8 cellular contexts compared by ENCODE assay signal in the genomic region with DNA sequence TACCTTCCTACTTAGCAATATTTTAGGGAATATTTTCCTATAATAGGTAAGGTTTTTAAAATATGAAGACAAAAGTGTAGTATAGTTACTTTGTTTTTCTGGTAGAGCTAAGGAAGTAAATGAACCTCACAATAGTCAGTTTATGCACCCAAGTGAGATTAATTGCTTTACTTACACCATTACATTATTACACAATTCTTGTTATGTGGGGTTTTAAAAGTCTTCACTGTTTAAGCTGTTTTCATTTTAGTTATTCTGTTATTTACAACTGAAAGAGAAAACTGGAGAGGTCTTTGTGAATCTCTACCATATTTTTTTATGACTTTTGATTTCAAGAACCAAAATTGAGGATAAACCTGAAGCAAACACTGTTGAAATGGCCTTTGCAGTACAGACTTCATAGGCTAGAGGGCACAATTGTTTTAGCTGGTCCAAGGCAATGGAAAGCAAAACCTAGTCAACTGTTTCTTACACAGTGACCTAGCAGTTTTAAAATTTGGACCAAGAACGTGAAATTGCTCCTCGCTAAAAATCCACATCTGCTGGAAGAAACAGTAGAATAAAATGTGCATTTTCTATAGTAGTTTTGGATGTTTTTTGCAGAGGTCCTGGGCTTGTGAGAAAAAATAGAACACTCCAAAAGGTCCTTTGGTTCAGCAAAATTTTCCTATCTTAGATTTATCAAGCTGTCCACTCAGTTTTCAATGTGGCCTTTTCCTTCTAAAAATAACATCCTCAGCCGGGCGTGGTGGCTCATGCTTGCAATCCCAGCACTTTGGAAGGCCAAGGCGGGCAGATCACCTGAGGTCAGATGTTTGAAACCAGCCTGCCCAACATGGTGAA.
DNase-seq lines count a peak whose midpoint lies in the region; ATAC-seq and TF ChIP-seq lines count a peak whose summit lies in the region.

No MANE protein-coding gene starts in this region.

- H3K36me3 ChIP-seq in PC-9 (ENCODE audit: low read depth) (no peaks in the 10 kb centered on the region), right lobe of liver (no peaks in the 10 kb centered on the region), tibial nerve (no peaks in the 10 kb centered on the region)

- peak overlapping the region; percentile 52 for H3K4me2 ChIP-seq in PC-9

- ATAC-seq in GM21381 (IDR thresholded peaks at IDR 0.05; ENCODE audit: unreplicated experiment), result peak; percentile 98
- peak; percentile 99 for ATAC-seq in HG03558 (IDR thresholded peaks at IDR 0.05; ENCODE audit: extremely low read depth, unreplicated experiment)
- peak; percentile 94 to 98 (median 96) for ATAC-seq in right lobe of liver

- H3K4me1 ChIP-seq in PC-9 (replicated peaks; ENCODE audit: insufficient read depth) (no peaks in the 10 kb centered on the region), right lobe of liver (peaks cover 0 to 4% (median 0%) of the 10 kb centered on the region in 4 donors), tibial nerve (peaks cover 0 to 7% (median 2%) of the 10 kb centered on the region in 4 donors)

- H3K79me2 ChIP-seq in PC-9 (ENCODE audit: low read depth), result no peaks in the 10 kb centered on the region

- TF ChIP-seq EP300 in tibial nerve (IDR thresholded peaks at IDR 0.05), result peak in 1 of 2 donors; percentile 65

- WGBS in right lobe of liver (ENCODE audit: insufficient coverage, low coverage, low lambda C conversion rate, missing lambda C conversion rate), result 12% methylated on average over 5 of the region's 5 CpGs
- 5 to 13% methylated on average over 5 of the region's 5 CpGs for WGBS in tibial nerve, 2 donors

- H4K20me1 ChIP-seq in PC-9 (ENCODE audit: insufficient read depth), result no peaks in the 10 kb centered on the region

- TF ChIP-seq CTCF in PC-9 (conservative IDR thresholded peaks at IDR 0.05) (peak; percentile 82), coronary artery (IDR thresholded peaks at IDR 0.05) (peak; percentile 79), right lobe of liver (IDR thresholded peaks at IDR 0.05) (peak; percentile 78 to 85 (median 80)), tibial nerve (IDR thresholded peaks at IDR 0.05) (peak; percentile 77 to 94 (median 82))

- H2AFZ ChIP-seq in PC-9, result no peak overlapping the region

- CTCF ChIA-PET in PC-9 (lab: Charles Lee), result no interaction called here

- H3K9me2 ChIP-seq in PC-9 (ENCODE audit: insufficient read depth), result no peaks in the 10 kb centered on the region

- H3K27ac ChIP-seq in PC-9 (no peak overlapping the region), coronary artery (peak overlapping the region; percentile 54 to 66), right lobe of liver (peak overlapping the region in 1 of 3 donors; percentile 35), tibial nerve (peak overlapping the region in 2 of 4 donors; percentile 64 to 74)

- H3K4me3 ChIP-seq in PC-9, result no peak overlapping the region
- H3K4me3 ChIP-seq in coronary artery, result peak overlapping the region; percentile 43
- H3K4me3 ChIP-seq in right lobe of liver, result no peak overlapping the region
- H3K4me3 ChIP-seq in tibial nerve, result peak overlapping the region in 2 of 4 donors; percentile 15 to 24

- no peaks in the 10 kb centered on the region for H3F3A ChIP-seq in PC-9 (ENCODE audit: insufficient read depth, low read depth)

- POLR2A ChIA-PET in PC-9 (lab: Charles Lee; ENCODE audit: unreplicated experiment), result no interaction called here

- DNase-seq in SIG-M5 treated with dmso at 0.1 percent for 504 hours (lab: John Stamatoyannopoulos, UW; ENCODE audit: unreplicated experiment), result peak; percentile 76
- DNase-seq in SIG-M5 (lab: John Stamatoyannopoulos, UW), result no peak
- DNase-seq in PC-9, result peak; percentile 33 to 47
- no peak for DNase-seq in coronary artery (ENCODE audit: low spot score)
- no peak for DNase-seq in right lobe of liver
- DNase-seq in tibial nerve (ENCODE audit: low spot score in 2 of 2), result peak in 1 of 2 donors; percentile 82

- no peaks in the 10 kb centered on the region for H3K9me3 ChIP-seq in PC-9 (ENCODE audit: insufficient read depth, low read depth)
- no peaks in the 10 kb centered on the region for H3K9me3 ChIP-seq in right lobe of liver
- no peaks in the 10 kb centered on the region for H3K9me3 ChIP-seq in tibial nerve

- intact Hi-C loops in PC-9 (cut with micrococcal nuclease; ENCODE audit: unreplicated experiment) (loop anchor here (2.0 to 10.0 kb wide), 5 partner anchors 66 to 788 kb away; a partner anchor contains a TSS), right lobe of liver (cut with DNase I) (no loop called here)

- H3K27me3 ChIP-seq in PC-9 (ENCODE audit: insufficient read depth, low read depth), result no peaks in the 10 kb centered on the region
- no peaks in the 10 kb centered on the region for H3K27me3 ChIP-seq in right lobe of liver
- no peaks in the 10 kb centered on the region for H3K27me3 ChIP-seq in tibial nerve

- BruUV-seq in PC-9 (replicated peaks; lab: Mats Ljungman, UMichigan), result no TSS peak

- no peak for TF ChIP-seq POLR2A in right lobe of liver (IDR thresholded peaks at IDR 0.05)
- TF ChIP-seq POLR2A in tibial nerve (IDR thresholded peaks at IDR 0.05), result no peak

Comparison
In these comparisons a context has a peak if more than half of its experiments do, and no peak if none do; other contexts are left out.
1. DNase-seq: peak in SIG-M5 treated with dmso at 0.1 percent for 504 hours (single experiment) and PC-9 (2 of 2); none in SIG-M5 (single experiment), coronary artery (single experiment) and right lobe of liver (0 of 3).
2. Peak in every context shown above with its lines, with median percentiles within 50 percentile points of each other: ATAC-seq and CTCF ChIP-seq.